ENCODE assay signal across 17 cellular contexts in genomic region chr12:120099738-120100137, GRCh38. TPM values are rescaled to one million over a fixed set of nuclear protein-coding genes. Genes with fewer than 3 reads are reported as not detected.
DNase-seq lines count a peak whose midpoint lies in the region; ATAC-seq and TF ChIP-seq lines count a peak whose summit lies in the region.
"Had no signal": no experiment of that assay in that cellular context is flagged by ENCODE, and none has a peak within 500 bp of the region (broad histone marks: within the 10 kb centered on the region; RNA-seq: fewer than 3 reads in every experiment).

No MANE protein-coding gene starts in this region.

- H3K36me3 Mint-ChIP-seq in WTC11 (peaks cover 16% of the 10 kb centered on the region), type B pancreatic cell (peaks cover under 1% of the 10 kb centered on the region)
- H3K36me3 Mint-ChIP-seq in stimulated activated memory B cell treated with anti-CD40 and anti-IgM and Interleukin-4, amounts not matched to agents 10 μg/mL and 1 μg/mL and 100 μg/mL, for 72 hours = peaks cover 78% of the 10 kb centered on the region

- no peaks in the 10 kb centered on the region for H3K27me3 Mint-ChIP-seq in WTC11 (ENCODE audit: low read depth)
- H3K27me3 Mint-ChIP-seq in type B pancreatic cell = no peaks in the 10 kb centered on the region
- no peaks in the 10 kb centered on the region for H3K27me3 Mint-ChIP-seq in stimulated activated memory B cell treated with anti-CD40 and anti-IgM and Interleukin-4, amounts not matched to agents 10 μg/mL and 1 μg/mL and 100 μg/mL, for 72 hours

- no peak for ATAC-seq in Right ventricle myocardium inferior
- no peak for ATAC-seq in Right ventricle myocardium superior (ENCODE audit: poor library complexity)
- no peak for ATAC-seq in WTC11
- ATAC-seq in stimulated activated memory B cell treated with anti-CD40 and anti-IgM and Interleukin-4, amounts not matched to agents 10 μg/mL and 1 μg/mL and 100 μg/mL, for 72 hours = no peak
- ATAC-seq: GM23338 had no signal

- DNase-seq in Right ventricle myocardium inferior (ENCODE audit: missing footprints) = peak; percentile 60
- DNase-seq in Right ventricle myocardium superior = no peak
- no peak for DNase-seq in WTC11 (ENCODE audit: low spot score)
- no peak for DNase-seq in esophagus muscularis mucosa (ENCODE audit: extremely low spot score)
- DNase-seq in type B pancreatic cell (ENCODE audit: extremely low spot score, unreplicated experiment) = no peak
- no peak for DNase-seq in GOT3 (lab: John Stamatoyannopoulos, UW)
- no peak for DNase-seq in LoVo (ENCODE audit: low spot score)
- DNase-seq: ACHN, MG63, NCI-H1092 treated with DMSO at 0.1 percent for 48 hours, NCI-H1694, NCI-H446, PC-9, SHP77 had no signal

- no peak for TF ChIP-seq EP300 in esophagus muscularis mucosa (IDR thresholded peaks at IDR 0.05)

- H3K4me1 Mint-ChIP-seq in WTC11 = peaks cover 17% of the 10 kb centered on the region
- peaks cover 10% of the 10 kb centered on the region for H3K4me1 Mint-ChIP-seq in type B pancreatic cell (ENCODE audit: unreplicated experiment)
- peaks cover 36% of the 10 kb centered on the region for H3K4me1 Mint-ChIP-seq in stimulated activated memory B cell treated with anti-CD40 and anti-IgM and Interleukin-4, amounts not matched to agents 10 μg/mL and 1 μg/mL and 100 μg/mL, for 72 hours

- WGBS in esophagus muscularis mucosa = 94% methylated on average over 11 of the region's 11 CpGs

- TF ChIP-seq CTCF in WTC11 (IDR thresholded peaks at IDR 0.05) (no peak), esophagus muscularis mucosa (IDR thresholded peaks at IDR 0.05) (no peak), type B pancreatic cell (conservative IDR thresholded peaks at IDR 0.05) (no peak)

- H3K4me1 ChIP-seq in esophagus muscularis mucosa = peaks cover 32 to 52% (median 43%) of the 10 kb centered on the region in 4 donors

- H3K9me3 ChIP-seq in esophagus muscularis mucosa = no peaks in the 10 kb centered on the region
- H3K9me3 ChIP-seq: MG63 had no signal

- intact Hi-C loops in Right ventricle myocardium inferior (cut with DNase I) (no loop called here), Right ventricle myocardium superior (cut with DNase I) (no loop called here), esophagus muscularis mucosa (cut with DNase I) (no loop called here)

- TF ChIP-seq POLR2A in esophagus muscularis mucosa (IDR thresholded peaks at IDR 0.05; ENCODE audit: low read depth) = no peak

- H3K4me3 Mint-ChIP-seq in WTC11 (no peak overlapping the region), type B pancreatic cell (no peak overlapping the region)
- H3K4me3 Mint-ChIP-seq in stimulated activated memory B cell treated with anti-CD40 and anti-IgM and Interleukin-4, amounts not matched to agents 10 μg/mL and 1 μg/mL and 100 μg/mL, for 72 hours = no peak overlapping the region
- H3K4me3 Mint-ChIP-seq: GM23338 had no signal

- peak overlapping the region; percentile 59 to 80 (median 72) for H3K27ac ChIP-seq in esophagus muscularis mucosa (replicated peaks in 1 of 4)
- H3K27ac ChIP-seq: KMS-11, PC-9 had no signal

- H3K27ac Mint-ChIP-seq in WTC11 = peak overlapping the region; percentile 57; the same call in 1 of the 2 replicates
- H3K27ac Mint-ChIP-seq in type B pancreatic cell = peak overlapping the region; percentile 51
- H3K27ac Mint-ChIP-seq in stimulated activated memory B cell treated with anti-CD40 and anti-IgM and Interleukin-4, amounts not matched to agents 10 μg/mL and 1 μg/mL and 100 μg/mL, for 72 hours = no peak overlapping the region

- CTCF ChIA-PET in WTC11 (lab: Charles Lee) = no interaction called here

- H3K9me3 Mint-ChIP-seq in WTC11 (no peaks in the 10 kb centered on the region), type B pancreatic cell (no peaks in the 10 kb centered on the region)
- H3K9me3 Mint-ChIP-seq in stimulated activated memory B cell treated with anti-CD40 and anti-IgM and Interleukin-4, amounts not matched to agents 10 μg/mL and 1 μg/mL and 100 μg/mL, for 72 hours = no peaks in the 10 kb centered on the region
- H3K9me3 Mint-ChIP-seq: GM23338 had no signal

- POLR2A ChIA-PET in WTC11 (lab: Charles Lee) = no interaction called here

- peaks cover 35 to 87% (median 77%) of the 10 kb centered on the region in 4 donors for H3K36me3 ChIP-seq in esophagus muscularis mucosa

- no peaks in the 10 kb centered on the region for H3K27me3 ChIP-seq in esophagus muscularis mucosa
- H3K27me3 ChIP-seq: MG63 had no signal

- no peak overlapping the region for H3K4me3 ChIP-seq in esophagus muscularis mucosa
- H3K4me3 ChIP-seq: GM23338, MG63, PC-9 had no signal

TF ChIP-seq in WTC11, 78 proteins besides CTCF, POLR2A, EP300 and RAD21:
- TF ChIP-seq ZNF281 (CRISPR knock-in tag; IDR thresholded peaks at IDR 0.05) = no peak

RNA-seq across cellular contexts. Expression of gene RAB35, which starts 16.8 kb away (rescaled TPM):
- total RNA-seq in Right ventricle myocardium inferior (25.6 TPM), Right ventricle myocardium superior (23.6 TPM), WTC11 (2021) (44.2 to 47.6 TPM (median 44.5 TPM) in 3 replicates), esophagus muscularis mucosa (10 to 100 TPM; 18.7 to 45.9 (median 38.3) TPM), type B pancreatic cell (ENCODE audit: low replicate concordance) (42.3 and 47.1 TPM in 2 replicates)
